Comparison of ENCODE assay signal across 8 cellular contexts in the genomic region with DNA sequence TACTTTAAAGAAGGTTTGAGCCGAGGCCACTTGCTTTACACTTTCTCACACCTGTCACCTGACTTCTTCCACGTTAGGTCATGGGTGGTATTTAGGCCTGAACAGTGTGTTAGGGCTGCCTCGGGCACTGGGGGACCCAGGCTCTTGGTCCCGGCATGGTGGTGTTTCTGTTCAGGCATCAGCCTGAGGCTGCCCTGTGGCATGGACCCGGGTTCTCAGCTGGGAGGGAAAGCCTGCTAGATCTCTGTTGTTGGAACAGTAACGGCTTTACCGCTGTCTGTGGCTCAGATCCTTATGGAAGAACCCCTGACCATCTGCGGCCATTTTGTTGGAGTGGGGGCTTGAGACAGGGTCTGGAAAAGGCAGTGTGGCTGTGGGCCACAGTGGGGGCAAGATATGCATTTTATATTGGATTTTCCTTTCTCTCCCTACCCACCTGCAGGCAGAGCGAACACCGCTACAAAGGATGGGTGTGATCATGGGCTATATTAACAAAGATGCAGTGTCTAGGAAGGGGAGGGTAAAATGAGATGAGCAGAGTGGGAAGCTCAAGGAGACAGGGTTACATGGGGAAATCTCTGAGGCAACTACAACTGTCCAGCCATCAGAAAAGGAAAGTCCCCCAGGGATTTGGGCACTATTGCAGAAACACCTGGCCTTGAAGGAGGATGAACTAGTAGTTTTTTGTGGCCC. TPM values are rescaled to one million over a fixed set of nuclear protein-coding genes. Genes with fewer than 3 reads are reported as not detected.
A peak's percentile ranks its signal among the peaks of the same experiment; 100 is the strongest.
DNase-seq lines count a peak whose midpoint lies in the region; ATAC-seq and TF ChIP-seq lines count a peak whose summit lies in the region.

No MANE protein-coding gene starts in this region.

- ATAC-seq in GM18873 (IDR thresholded peaks at IDR 0.05; ENCODE audit: low FRiP score, unreplicated experiment): no peak

- H3K27me3 ChIP-seq in Peyer's patch (no peaks in the 10 kb centered on the region), stomach (peaks cover 0 to 15% (median 0%) of the 10 kb centered on the region in 3 donors)

- CTCF ChIA-PET in activated naive CD4-positive, alpha-beta T cell treated with anti-CD3 and anti-CD28 coated beads for 36 hours (lab: Charles Lee): interaction anchor here (0.6 to 1.8 kb wide), 5 partner anchors 116 to 950 kb away, joined by 3 to 5 read pairs (median 3); no protein-coding TSS in a partner anchor

- H3K27ac Mint-ChIP-seq in activated naive CD4-positive, alpha-beta T cell treated with anti-CD3 and anti-CD28 coated beads for 36 hours: no peak overlapping the region

- H3K27ac ChIP-seq in Peyer's patch (peak overlapping the region in 1 of 4 donors; percentile 44), stomach (peak overlapping the region; percentile 38 to 82 (median 78))

- peaks cover 0 to 9% (median 2%) of the 10 kb centered on the region in 4 donors for H3K4me1 ChIP-seq in Peyer's patch
- H3K4me1 ChIP-seq in stomach: peaks cover 4 to 38% (median 18%) of the 10 kb centered on the region in 4 donors

- no peaks in the 10 kb centered on the region for H3K27me3 Mint-ChIP-seq in activated naive CD4-positive, alpha-beta T cell treated with anti-CD3 and anti-CD28 coated beads for 36 hours (ENCODE audit: low read depth)

- 56 to 65% (median 59%) methylated on average over 10 of the region's 10 CpGs for WGBS in stomach, 5 donors

- no peaks in the 10 kb centered on the region for H3K36me3 Mint-ChIP-seq in activated naive CD4-positive, alpha-beta T cell treated with anti-CD3 and anti-CD28 coated beads for 36 hours (ENCODE audit: low read depth)

- intact Hi-C loops in activated naive CD4-positive, alpha-beta T cell treated with anti-CD3 and anti-CD28 coated beads for 36 hours (cut with micrococcal nuclease): loop anchor here (1.0 to 10.0 kb wide), 3 partner anchors 313 to 585 kb away; partner anchors contain the start of genes KCNC1 and RPS13
- intact Hi-C loops in stomach (cut with DNase I; ENCODE audit: low total_unique reads): no loop called here

- no peak for TF ChIP-seq EP300 in stomach (IDR thresholded peaks at IDR 0.05)

- peak overlapping the region; percentile 51 to 85 (median 62) for H3K4me3 ChIP-seq in Peyer's patch
- H3K4me3 ChIP-seq in stomach: peak overlapping the region in 2 of 4 donors; percentile 59 to 60

- TF ChIP-seq CTCF in Peyer's patch (IDR thresholded peaks at IDR 0.05) (no peak), stomach (IDR thresholded peaks at IDR 0.05) (no peak)

- H3K9me3 Mint-ChIP-seq in activated naive CD4-positive, alpha-beta T cell treated with anti-CD3 and anti-CD28 coated beads for 36 hours: no peaks in the 10 kb centered on the region

- no peak for DNase-seq in activated naive CD4-positive, alpha-beta T cell treated with anti-CD3 and anti-CD28 coated beads for 36 hours
- DNase-seq in activated naive CD4-positive, alpha-beta T cell treated with anti-CD3 and anti-CD28 coated beads, Interleukin-2, amount 50 U/mL, for 16 hours: no peak
- DNase-seq in Peyer's patch: no peak
- peak; percentile 30 for DNase-seq in germinal center (ENCODE audit: low spot score)
- DNase-seq in stomach: no peak
- no peak for DNase-seq in GM19240 (ENCODE audit: insufficient read length, low spot score)
- no peak for DNase-seq in SKM-1 treated with dmso at 0.1 percent for 144 hours (lab: John Stamatoyannopoulos, UW; ENCODE audit: unreplicated experiment)

- H3K4me3 Mint-ChIP-seq in activated naive CD4-positive, alpha-beta T cell treated with anti-CD3 and anti-CD28 coated beads for 36 hours: peak overlapping the region; percentile 55

- no peak for TF ChIP-seq POLR2A in Peyer's patch (IDR thresholded peaks at IDR 0.05)
- TF ChIP-seq POLR2A in stomach (IDR thresholded peaks at IDR 0.05): no peak

- H3K9me3 ChIP-seq in Peyer's patch (no peaks in the 10 kb centered on the region), stomach (no peaks in the 10 kb centered on the region)

- peaks cover 5% of the 10 kb centered on the region for H3K4me1 Mint-ChIP-seq in activated naive CD4-positive, alpha-beta T cell treated with anti-CD3 and anti-CD28 coated beads for 36 hours (ENCODE audit: low read depth)

- H3K36me3 ChIP-seq in Peyer's patch: no peaks in the 10 kb centered on the region
- H3K36me3 ChIP-seq in stomach: no peaks in the 10 kb centered on the region

RNA-seq across cellular contexts. Expression of gene KCNJ11, which starts 1.6 kb away (rescaled TPM):
- total RNA-seq in activated naive CD4-positive, alpha-beta T cell treated with anti-CD3 and anti-CD28 coated beads for 36 hours: 1 to 10 TPM; 1.0 to 1.3 TPM
- 1 to 10 TPM in 3 of 4 donors, not detected in 1; 1.7 to 6.0 (median 3.2) TPM for total RNA-seq in Peyer's patch
- total RNA-seq in stomach: 10 to 100 TPM in 1 of 5 donors, 1 to 10 TPM in 3, not detected in 1; 1.5 to 22.9 (median 4.7) TPM
- polyA plus RNA-seq in stomach: 10 to 100 TPM in 1 of 3 donors, 1 to 10 TPM in 2; 7.2 to 14.2 (median 7.7) TPM

RNA-seq across cellular contexts. Expression of gene NCR3LG1, which starts 38.5 kb away (rescaled TPM):
- total RNA-seq in activated naive CD4-positive, alpha-beta T cell treated with anti-CD3 and anti-CD28 coated beads for 36 hours: under 1 TPM; 0.72 TPM
- 10 to 100 TPM in 3 of 4 donors, 1 to 10 TPM in 1; 3.3 to 25.7 (median 15.0) TPM for total RNA-seq in Peyer's patch
- total RNA-seq in stomach: 10 to 100 TPM in 1 of 5 donors, 1 to 10 TPM in 3, under 1 TPM in 1; under 0.01 to 13.6 (median 4.2) TPM
- polyA plus RNA-seq in stomach: under 1 TPM in 2 of 3 donors, not detected in 1; 0.25 to 0.37 TPM
